13 cellular contexts compared by ENCODE assay signal in the genomic region with DNA sequence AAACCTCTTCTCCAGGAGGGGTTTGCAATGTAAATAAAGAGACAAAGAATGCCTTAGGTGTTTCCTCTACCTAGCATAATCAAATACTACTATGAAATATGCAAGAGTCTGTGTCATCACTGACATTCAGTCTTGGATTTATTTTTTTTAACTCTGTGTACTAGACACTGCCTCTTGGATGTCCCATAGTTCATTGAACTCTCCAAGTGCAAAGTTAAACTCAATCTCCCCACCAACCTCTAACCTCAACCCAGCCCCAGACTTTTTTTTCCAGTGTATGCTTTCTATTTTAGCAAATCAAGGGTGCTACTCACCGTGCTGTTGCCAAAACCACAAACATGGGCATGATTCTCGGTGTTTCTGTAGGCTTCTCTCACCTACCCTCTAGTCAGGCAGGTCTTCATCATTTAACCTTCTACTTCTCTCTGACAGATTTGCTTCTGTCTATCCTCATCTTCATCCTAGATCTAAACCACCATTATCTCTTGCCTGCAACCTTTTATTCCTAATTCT.
DNase-seq lines count a peak whose midpoint lies in the region; ATAC-seq lines count a peak whose summit lies in the region.
"Had no signal": no experiment of that assay in that cellular context is flagged by ENCODE, and none has a peak within 500 bp of the region (broad histone marks: within the 10 kb centered on the region; RNA-seq: fewer than 3 reads in every experiment).

No MANE protein-coding gene starts in this region.

- H3K27ac Mint-ChIP-seq in activated T-helper 17 cell treated with anti-CD3 and anti-CD28 coated beads, Interleukin-2, amount 50 U/mL, for 72 hours, result no peak overlapping the region
- H3K27ac Mint-ChIP-seq: CD14-positive monocyte; CD8-positive, alpha-beta T cell had no signal

- H3K4me3 Mint-ChIP-seq in activated T-helper 17 cell treated with anti-CD3 and anti-CD28 coated beads, Interleukin-2, amount 50 U/mL, for 72 hours, result no peak overlapping the region
- H3K4me3 Mint-ChIP-seq: CD14-positive monocyte; CD8-positive, alpha-beta T cell had no signal

- DNase-seq in NK-92 treated with Interleukin-12 subunit alpha and Interleukin-12 subunit beta, amount 100 ng/mL, for 24 hours (lab: John Stamatoyannopoulos, UW), result peak; percentile 12
- DNase-seq in NK-92 (lab: John Stamatoyannopoulos, UW; ENCODE audit: unreplicated experiment) (no peak), iris pigment epithelial cell (ENCODE audit: low read depth) (peak; percentile 3), SK-N-DZ (ENCODE audit: low spot score) (no peak), amniotic stem cell (lab: John Stamatoyannopoulos, UW) (no peak)
- DNase-seq: CD8-positive, alpha-beta T cell; COR-L47; DMS153; DMS79 treated with DMSO at 0.1 percent for 48 hours; EL had no signal

- no peaks in the 10 kb centered on the region for H3K4me1 Mint-ChIP-seq in activated T-helper 17 cell treated with anti-CD3 and anti-CD28 coated beads, Interleukin-2, amount 50 U/mL, for 72 hours
- H3K4me1 Mint-ChIP-seq: CD14-positive monocyte had no signal

- peak; percentile 59 for ATAC-seq in activated T-helper 17 cell treated with anti-CD3 and anti-CD28 coated beads, Interleukin-2, amount 50 U/mL, for 72 hours (replicated peaks)
- no peak for ATAC-seq in GM19467 (IDR thresholded peaks at IDR 0.05; ENCODE audit: unreplicated experiment)
- ATAC-seq: CD8-positive, alpha-beta T cell had no signal

- no peaks in the 10 kb centered on the region for H3K36me3 Mint-ChIP-seq in activated T-helper 17 cell treated with anti-CD3 and anti-CD28 coated beads, Interleukin-2, amount 50 U/mL, for 72 hours (ENCODE audit: low read depth)
- H3K36me3 Mint-ChIP-seq: CD14-positive monocyte; CD8-positive, alpha-beta T cell had no signal

- no peaks in the 10 kb centered on the region for H3K9me3 Mint-ChIP-seq in activated T-helper 17 cell treated with anti-CD3 and anti-CD28 coated beads, Interleukin-2, amount 50 U/mL, for 72 hours
- H3K9me3 Mint-ChIP-seq: CD8-positive, alpha-beta T cell had no signal

- peaks cover 11% of the 10 kb centered on the region for H3K27me3 Mint-ChIP-seq in activated T-helper 17 cell treated with anti-CD3 and anti-CD28 coated beads, Interleukin-2, amount 50 U/mL, for 72 hours

Comparison
In these comparisons a context has a peak if more than half of its experiments do, and no peak if none do; other contexts are left out.
1. DNase-seq: peak in NK-92 treated with Interleukin-12 subunit alpha and Interleukin-12 subunit beta, amount 100 ng/mL, for 24 hours (single experiment) and iris pigment epithelial cell (single experiment); none in NK-92 (single experiment), SK-N-DZ (single experiment) and amniotic stem cell (single experiment).